ENCODE assay signal across 17 cellular contexts in genomic region chr4:110211770-110212061, GRCh38. TPM values are rescaled to one million over a fixed set of nuclear protein-coding genes. Genes with fewer than 3 reads are reported as not detected.
DNase-seq lines count a peak whose midpoint lies in the region; ATAC-seq and TF ChIP-seq lines count a peak whose summit lies in the region.
"Had no signal": no experiment of that assay in that cellular context is flagged by ENCODE, and none has a peak within 500 bp of the region (broad histone marks: within the 10 kb centered on the region; RNA-seq: fewer than 3 reads in every experiment).

No MANE protein-coding gene starts in this region.

- H3K27ac ChIP-seq in H9 (ENCODE audit: insufficient read length, low read depth, low read length) (no peak overlapping the region), neuronal stem cell (replicated peaks; ENCODE audit: low read length) (no peak overlapping the region), right cardiac atrium (ENCODE audit: low read length) (no peak overlapping the region)
- H3K27ac ChIP-seq: BLaER1 treated with 17β-estradiol and CSF1 and Interleukin-3, amounts not matched to agents 10 nM and 100 nM; GM23248 had no signal

- H3K18ac ChIP-seq in H9 (ENCODE audit: insufficient read length, low read depth, low read length) (no peak overlapping the region), neuronal stem cell (ENCODE audit: low read length) (no peak overlapping the region)

- H3K4me1 Mint-ChIP-seq in H9: peaks cover 9 to 10% of the 10 kb centered on the region in 2 experiments
- H3K4me1 Mint-ChIP-seq in WTC11: peaks cover 10% of the 10 kb centered on the region

- H2BK5ac ChIP-seq in H9 (ENCODE audit: insufficient read length, low read length) (no peak overlapping the region), neuronal stem cell (ENCODE audit: low read length) (no peak overlapping the region)

- no peak overlapping the region for H4K8ac ChIP-seq in H9 (replicated peaks; ENCODE audit: insufficient read length, low read depth, low read length)
- H4K8ac ChIP-seq in neuronal stem cell (ENCODE audit: low read depth, low read length): no peak overlapping the region

- intact Hi-C loops in right cardiac atrium (cut with DNase I): loop anchor here (5.0 to 10.0 kb wide), 2 partner anchors 159 to 167 kb away; no protein-coding TSS in a partner anchor

- no peaks in the 10 kb centered on the region; a peak in 1 of 5 replicates for H3K9me3 Mint-ChIP-seq in H9
- H3K9me3 Mint-ChIP-seq in WTC11: no peaks in the 10 kb centered on the region
- H3K9me3 Mint-ChIP-seq: CD8-positive, alpha-beta memory T cell had no signal

- H2BK12ac ChIP-seq in H9 (ENCODE audit: insufficient read length, low read depth, low read length) (no peak overlapping the region), neuronal stem cell (ENCODE audit: low read length) (no peak overlapping the region)

- H3K79me1 ChIP-seq in H9 (ENCODE audit: insufficient read depth, low read depth, low read length, poor library complexity, severe bottlenecking): no peaks in the 10 kb centered on the region
- H3K79me1 ChIP-seq in neuronal stem cell (ENCODE audit: low read depth, low read length): no peaks in the 10 kb centered on the region

- DNase-seq in GM10266 (ENCODE audit: extremely low spot score): no peak
- no peak for DNase-seq in H9
- no peak for DNase-seq in WTC11 (ENCODE audit: low spot score)
- no peak for DNase-seq in neuronal stem cell (ENCODE audit: low spot score)
- DNase-seq in right cardiac atrium: no peak
- no peak for DNase-seq in C1 segment of cervical spinal cord (lab: John Stamatoyannopoulos, UW)
- DNase-seq: 8988T, DMS 273 treated with DMSO at 0.1 percent for 48 hours, KG1 had no signal

- no peak overlapping the region for H3T11ph ChIP-seq in H9 (ENCODE audit: low read length)

- H3K4me3 Mint-ChIP-seq in H9 (no peak overlapping the region; a peak in 1 of 5 replicates), WTC11 (no peak overlapping the region)
- H3K4me3 Mint-ChIP-seq: B cell; CD4-positive, CD25-positive, alpha-beta regulatory T cell had no signal

- H3K4me2 ChIP-seq in H9 (ENCODE audit: insufficient read depth, insufficient read length, low read length) (no peak overlapping the region), neuronal stem cell (ENCODE audit: insufficient read depth, low read length, poor library complexity, severe bottlenecking) (no peak overlapping the region)
- H3K4me2 ChIP-seq: BLaER1 treated with 17β-estradiol and CSF1 and Interleukin-3, amounts not matched to agents 10 nM and 100 nM had no signal

- H3K79me2 ChIP-seq in H9 (ENCODE audit: insufficient read depth, low read length): no peaks in the 10 kb centered on the region

- H3K23ac ChIP-seq in H9 (ENCODE audit: insufficient read length, low read depth, low read length): no peak overlapping the region
- no peak overlapping the region for H3K23ac ChIP-seq in neuronal stem cell (ENCODE audit: low read depth, low read length, poor library complexity)

- no peaks in the 10 kb centered on the region for H3K36me3 ChIP-seq in neuronal stem cell (replicated peaks in 1 of 2; ENCODE audit: control insufficient read depth in 2 of 2, insufficient read depth in 2 of 2, low read length in 2 of 2)
- H3K36me3 ChIP-seq: BLaER1 treated with 17β-estradiol and CSF1 and Interleukin-3, amounts not matched to agents 10 nM and 100 nM had no signal

- TF ChIP-seq CTCF in GM10266 (IDR thresholded peaks at IDR 0.05; ENCODE audit: control insufficient read depth, insufficient read depth, low read depth, missing control alignments) (peak; percentile 24), H9 (conservative IDR thresholded peaks at IDR 0.05) (no peak), WTC11 (IDR thresholded peaks at IDR 0.05) (no peak)

- peak overlapping the region in 2 of 3 experiments; percentile 29 to 70; a peak in 2 of 7 replicates for H3K27ac Mint-ChIP-seq in H9
- H3K27ac Mint-ChIP-seq in WTC11: no peak overlapping the region
- H3K27ac Mint-ChIP-seq: B cell; CD4-positive, CD25-positive, alpha-beta regulatory T cell; IgD-negative memory B cell had no signal

- no peaks in the 10 kb centered on the region for H4K20me1 ChIP-seq in H9 (ENCODE audit: control insufficient read depth, insufficient read depth, insufficient read length)
- H4K20me1 ChIP-seq: BLaER1 treated with 17β-estradiol and CSF1 and Interleukin-3, amounts not matched to agents 10 nM and 100 nM had no signal

- H3K9ac ChIP-seq in H9 (ENCODE audit: extremely low read depth, insufficient read length, low read length) (no peak overlapping the region), neuronal stem cell (ENCODE audit: low read depth, low read length, poor library complexity) (no peak overlapping the region)
- H3K9ac ChIP-seq: BLaER1 treated with 17β-estradiol and CSF1 and Interleukin-3, amounts not matched to agents 10 nM and 100 nM; GM23248 had no signal

- H3K9me3 ChIP-seq in H9 (ENCODE audit: control insufficient read depth, low read depth, low read length) (no peaks in the 10 kb centered on the region), neuronal stem cell (replicated peaks in 1 of 2; ENCODE audit: control insufficient read depth in 2 of 2, insufficient read depth in 1 of 2, low read depth in 1 of 2, low read length in 2 of 2) (no peaks in the 10 kb centered on the region), right cardiac atrium (ENCODE audit: control insufficient read depth, low read length) (no peaks in the 10 kb centered on the region)
- H3K9me3 ChIP-seq: BLaER1 treated with 17β-estradiol and CSF1 and Interleukin-3, amounts not matched to agents 10 nM and 100 nM had no signal

- H2BK15ac ChIP-seq in H9 (ENCODE audit: low read depth, low read length) (no peak overlapping the region), neuronal stem cell (ENCODE audit: low read length) (no peak overlapping the region)

- H4K91ac ChIP-seq in H9 (ENCODE audit: insufficient read length, low read depth, low read length): no peak overlapping the region
- no peak overlapping the region for H4K91ac ChIP-seq in neuronal stem cell (ENCODE audit: low read depth, low read length, poor library complexity)

- H3K4me3 ChIP-seq in neuronal stem cell (ENCODE audit: low read length in 2 of 2) (no peak overlapping the region), right cardiac atrium (ENCODE audit: low read length) (no peak overlapping the region)
- H3K4me3 ChIP-seq: BLaER1 treated with 17β-estradiol and CSF1 and Interleukin-3, amounts not matched to agents 10 nM and 100 nM; GM23248 had no signal

- CTCF ChIA-PET in WTC11 (lab: Charles Lee): interaction anchor here (1.3 kb wide), 1 partner anchor 68 kb away, joined by 3 read pairs; no protein-coding TSS in a partner anchor

- ATAC-seq in WTC11 (peak; percentile 61), HG03039 (IDR thresholded peaks at IDR 0.05; ENCODE audit: unreplicated experiment) (no peak), right cardiac atrium (no peak), HG03469 (IDR thresholded peaks at IDR 0.05; ENCODE audit: unreplicated experiment) (no peak)

- no peaks in the 10 kb centered on the region; a peak in 1 of 7 replicates for H3K36me3 Mint-ChIP-seq in H9 (ENCODE audit: insufficient read depth in 1 of 3, low read depth in 3 of 3)
- H3K36me3 Mint-ChIP-seq in WTC11: no peaks in the 10 kb centered on the region
- H3K36me3 Mint-ChIP-seq: CD4-positive, CD25-positive, alpha-beta regulatory T cell; CD8-positive, alpha-beta memory T cell; IgD-negative memory B cell had no signal

- H2AFZ ChIP-seq in H9 (ENCODE audit: low read length) (no peak overlapping the region), neuronal stem cell (ENCODE audit: low read length) (peak overlapping the region; percentile 71)
- H2AFZ ChIP-seq: GM23248 had no signal

- no peak overlapping the region for H3K56ac ChIP-seq in H9 (ENCODE audit: insufficient read length, low read depth, low read length)

- H2BK120ac ChIP-seq in H9 (ENCODE audit: low read depth, low read length, poor library complexity, severe bottlenecking): no peak overlapping the region
- no peak overlapping the region for H2BK120ac ChIP-seq in neuronal stem cell (ENCODE audit: low read depth, low read length)

- H2BK20ac ChIP-seq in H9 (ENCODE audit: low read depth, low read length, poor library complexity, severe bottlenecking): no peak overlapping the region

- H4K5ac ChIP-seq in H9 (ENCODE audit: insufficient read length, low read depth, low read length): no peak overlapping the region

- POLR2A ChIA-PET in WTC11 (lab: Charles Lee): no interaction called here

- no peak overlapping the region for H3K4ac ChIP-seq in H9 (ENCODE audit: low read depth, low read length)
- H3K4ac ChIP-seq in neuronal stem cell (ENCODE audit: low read length): no peak overlapping the region

- H3K14ac ChIP-seq in H9 (ENCODE audit: insufficient read depth, low read length) (no peak overlapping the region), neuronal stem cell (ENCODE audit: low read length) (no peak overlapping the region)

- H3K4me1 ChIP-seq in H9 (ENCODE audit: insufficient read depth, low read length) (no peaks in the 10 kb centered on the region), neuronal stem cell (ENCODE audit: control insufficient read depth in 2 of 2, insufficient read depth in 1 of 2, low read depth in 1 of 2, low read length in 2 of 2) (no peaks in the 10 kb centered on the region), right cardiac atrium (ENCODE audit: control insufficient read depth, insufficient read depth, low read length) (no peaks in the 10 kb centered on the region)
- H3K4me1 ChIP-seq: BLaER1 treated with 17β-estradiol and CSF1 and Interleukin-3, amounts not matched to agents 10 nM and 100 nM had no signal

- no peaks in the 10 kb centered on the region for H3K23me2 ChIP-seq in H9 (ENCODE audit: insufficient read length, low read depth, low read length, poor library complexity, severe bottlenecking)

- H3K27me3 Mint-ChIP-seq in H9 (ENCODE audit: low read depth) (no peaks in the 10 kb centered on the region; the same call in 1 of the 2 replicates), WTC11 (ENCODE audit: low read depth) (no peaks in the 10 kb centered on the region)

- H3K27me3 ChIP-seq in H9 (ENCODE audit: insufficient read depth, low read length): no peaks in the 10 kb centered on the region
- no peaks in the 10 kb centered on the region for H3K27me3 ChIP-seq in neuronal stem cell (ENCODE audit: control insufficient read depth in 3 of 3, insufficient read depth in 3 of 3, low read depth in 1 of 3, low read length in 3 of 3)
- H3K27me3 ChIP-seq in right cardiac atrium (ENCODE audit: control insufficient read depth, insufficient read depth): no peaks in the 10 kb centered on the region
- H3K27me3 ChIP-seq: BLaER1 treated with 17β-estradiol and CSF1 and Interleukin-3, amounts not matched to agents 10 nM and 100 nM had no signal

- no peak overlapping the region for H2AK5ac ChIP-seq in H9 (ENCODE audit: insufficient read length, low read length)
- no peak overlapping the region for H2AK5ac ChIP-seq in neuronal stem cell (ENCODE audit: low read depth, low read length)

- WGBS in H9 (ENCODE audit: extremely low coverage, insufficient read length, low lambda C conversion rate): no CpG with 5 or more reads among the region's 2 CpGs
- no CpG with 5 or more reads among the region's 2 CpGs for WGBS in neuronal stem cell (ENCODE audit: extremely low coverage in 2 of 2, insufficient read length in 2 of 2, insufficient replicate concordance in 1 of 2), 2 donors
- 70% methylated on average over 2 of the region's 2 CpGs for WGBS in right cardiac atrium

RNA-seq across cellular contexts. Expression of gene ELOVL6, which starts 13.3 kb away (rescaled TPM):
- total RNA-seq in H9 (2021) (62.6 and 64.6 TPM in 2 replicates), WTC11 (2021) (83.8 to 87.4 TPM (median 84.2 TPM) in 3 replicates), right cardiac atrium (1 to 10 TPM; 1.9 to 5.4 (median 3.1) TPM)
- 73.8 TPM for polyA plus RNA-seq in neuronal stem cell (2013, experiment 1 of 2)
- 73.6 TPM for polyA plus RNA-seq in neuronal stem cell (2013, experiment 2 of 2)
- 8.1 TPM for polyA plus RNA-seq in right cardiac atrium
